8 cellular contexts compared by ENCODE assay signal in the genomic region with DNA sequence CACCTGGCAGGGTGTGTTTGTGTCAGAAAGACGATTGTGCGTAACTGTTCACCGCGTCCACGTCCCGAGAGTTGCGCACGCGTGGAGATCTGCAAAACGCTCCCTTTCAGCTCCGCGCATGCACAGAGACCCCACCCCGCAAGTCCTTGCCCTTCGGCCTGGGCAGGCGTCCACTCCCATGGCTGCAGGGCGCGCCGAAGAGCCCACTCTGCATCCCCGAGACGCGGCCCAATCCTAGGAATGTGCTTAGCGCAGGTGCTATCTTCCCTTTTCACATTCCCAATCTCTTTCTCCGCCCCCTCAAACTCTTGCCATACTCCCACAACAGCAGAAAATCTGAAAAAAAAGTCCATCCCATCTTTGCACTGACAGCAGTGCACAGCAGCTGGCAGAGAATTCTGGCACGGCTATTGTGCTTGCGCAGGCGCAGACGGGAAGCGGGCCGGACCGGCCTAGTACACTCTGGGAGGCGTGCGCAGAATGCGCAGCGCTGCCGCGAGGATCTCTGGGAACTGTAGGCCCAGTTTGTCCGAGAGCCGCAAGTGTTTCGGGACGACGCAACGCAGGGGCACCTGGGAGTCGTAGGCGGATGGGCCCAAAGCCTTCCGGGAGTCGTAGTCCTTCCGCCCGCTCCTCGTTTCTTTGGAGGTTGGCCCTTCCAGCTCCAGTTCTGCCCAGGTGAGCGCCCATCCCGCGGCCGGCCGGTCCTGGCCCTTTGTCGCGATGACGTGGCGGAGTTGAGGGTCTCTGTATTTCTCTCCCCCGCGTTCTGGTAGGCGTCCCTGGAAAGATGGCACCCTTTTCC. TPM values are rescaled to one million over a fixed set of nuclear protein-coding genes. Genes with fewer than 3 reads are reported as not detected.
A peak's percentile ranks its signal among the peaks of the same experiment; 100 is the strongest.
DNase-seq lines count a peak whose midpoint lies in the region; ATAC-seq and TF ChIP-seq lines count a peak whose summit lies in the region.

No MANE protein-coding gene starts in this region.

- intact Hi-C loops in heart left ventricle (cut with DNase I): loop anchor here in 7 of 10 donors (1.0 to 10.0 kb wide), 7 partner anchors 19 to 489 kb away; a partner anchor contains a TSS
- intact Hi-C loops in transverse colon (cut with DNase I; ENCODE audit: low total_unique reads): loop anchor here (10.0 kb wide), 1 partner anchor 489 kb away; a partner anchor contains a TSS

- peak overlapping the region; percentile 10 for H4K12ac ChIP-seq in trophoblast cell (ENCODE audit: low read depth, low read length)

- H3K4me2 ChIP-seq in trophoblast cell (ENCODE audit: low read length): peak overlapping the region; percentile 77

- WGBS in heart left ventricle, 4 donors: 0% methylated on average over 34 to 61 of the region's 61 CpGs
- no CpG with 5 or more reads among the region's 61 CpGs for WGBS in trophoblast cell (ENCODE audit: extremely low coverage, insufficient coverage, insufficient read length)
- 8% methylated on average over 56 of the region's 61 CpGs; no CpG with 5 or more reads in 1 of the 2 donors for WGBS in transverse colon (ENCODE audit: low coverage in 1 of 2), 2 donors

- no peak overlapping the region for H2BK5ac ChIP-seq in trophoblast cell (ENCODE audit: low read depth, low read length, poor library complexity)

- TF ChIP-seq CTCF in GM12875 (IDR thresholded peaks at IDR 0.05; ENCODE audit: borderline replicate concordance, insufficient read depth, low read depth, low read length): no peak
- TF ChIP-seq CTCF in heart left ventricle (IDR thresholded peaks at IDR 0.05): no peak
- no peak for TF ChIP-seq CTCF in transverse colon (IDR thresholded peaks at IDR 0.05)

- peak overlapping the region; percentile 25 for H3K18ac ChIP-seq in trophoblast cell (ENCODE audit: low read length)

- TF ChIP-seq POLR2A in heart left ventricle (IDR thresholded peaks at IDR 0.05) (peak in 1 of 2 donors; percentile 52), transverse colon (IDR thresholded peaks at IDR 0.05) (no peak)

- peaks cover 0 to 19% (median 12%) of the 10 kb centered on the region in 12 donors for H3K4me1 ChIP-seq in heart left ventricle
- H3K4me1 ChIP-seq in trophoblast cell (ENCODE audit: control insufficient read depth in 1 of 2, insufficient read depth in 2 of 2, low read length in 2 of 2): peaks cover 5% of the 10 kb centered on the region in 2 experiments
- H3K4me1 ChIP-seq in transverse colon: peaks cover 7 to 18% (median 12%) of the 10 kb centered on the region in 4 donors

- peaks cover 4% of the 10 kb centered on the region for H3K79me1 ChIP-seq in trophoblast cell (ENCODE audit: low read length)

- peak overlapping the region; percentile 64 for H4K8ac ChIP-seq in trophoblast cell (ENCODE audit: low read depth, low read length)

- peak overlapping the region; percentile 81 for H2AFZ ChIP-seq in trophoblast cell (ENCODE audit: insufficient read depth, low read length, poor library complexity)

- H3K27ac ChIP-seq in heart left ventricle: peak overlapping the region in 10 of 12 donors; percentile 22 to 70 (median 44)
- H3K27ac ChIP-seq in trophoblast cell (ENCODE audit: low read depth, low read length): no peak overlapping the region
- peak overlapping the region; percentile 50 to 82 (median 72) for H3K27ac ChIP-seq in transverse colon

- H2BK12ac ChIP-seq in trophoblast cell (ENCODE audit: low read length): no peak overlapping the region

- TF ChIP-seq EP300 in transverse colon (IDR thresholded peaks at IDR 0.05; ENCODE audit: low read depth): no peak

- peak overlapping the region; percentile 40 for H4K91ac ChIP-seq in trophoblast cell (ENCODE audit: low read depth, low read length)

- no peaks in the 10 kb centered on the region for H3K79me2 ChIP-seq in trophoblast cell (ENCODE audit: control insufficient read depth, insufficient read depth, low read length, poor library complexity)

- peak; percentile 72 for DNase-seq in NCI-H1417 treated with DMSO at 0.1 percent for 48 hours (lab: John Stamatoyannopoulos, UW)
- DNase-seq in T follicular helper cell (ENCODE audit: low read depth): peak; percentile 93
- DNase-seq in amniotic epithelial cell (ENCODE audit: low read depth): peak; percentile 95
- DNase-seq in heart left ventricle: peak; percentile 98 to 99 (median 99)
- peak; percentile 99 to 100 for DNase-seq in trophoblast cell
- peak; percentile 99 for DNase-seq in transverse colon

- H2BK120ac ChIP-seq in trophoblast cell (ENCODE audit: insufficient read depth, low read length, poor library complexity): peak overlapping the region; percentile 1

- H3K9me3 ChIP-seq in heart left ventricle: no peaks in the 10 kb centered on the region
- H3K9me3 ChIP-seq in trophoblast cell (ENCODE audit: insufficient read depth, low read depth, low read length): peaks cover 5% of the 10 kb centered on the region
- no peaks in the 10 kb centered on the region for H3K9me3 ChIP-seq in transverse colon

- peak; percentile 97 for ATAC-seq in HG02763 (IDR thresholded peaks at IDR 0.05; ENCODE audit: unreplicated experiment)
- ATAC-seq in heart left ventricle: peak; percentile 100

- H3K4me3 ChIP-seq in GM12875 (ENCODE audit: low read depth, low read length) (peak overlapping the region; percentile 62), heart left ventricle (peak overlapping the region; percentile 51 to 82 (median 70)), trophoblast cell (ENCODE audit: low read depth, low read length) (peak overlapping the region; percentile 72), transverse colon (peak overlapping the region; percentile 54 to 69 (median 66))

- in situ Hi-C loops in transverse colon (cut with MboI; ENCODE audit: low pct_ligation_motif_present in 1 of 4, low pct_unique_long_range_greater_than_20kb in 1 of 4, low sequenced_read_pairs in 3 of 4): no loop called here

- H3K23ac ChIP-seq in trophoblast cell (ENCODE audit: low read length): no peak overlapping the region

- H3K27me3 ChIP-seq in heart left ventricle (peaks cover 0 to 20% (median under 1%) of the 10 kb centered on the region in 9 donors), trophoblast cell (ENCODE audit: insufficient read depth, low read length) (no peaks in the 10 kb centered on the region), transverse colon (no peaks in the 10 kb centered on the region)

- no peak overlapping the region for H2AK5ac ChIP-seq in trophoblast cell (ENCODE audit: low read length)

- H3K14ac ChIP-seq in trophoblast cell (ENCODE audit: low read length): peak overlapping the region; percentile 9

- H3K9ac ChIP-seq in trophoblast cell (ENCODE audit: low read length): peak overlapping the region; percentile 1

- H3K36me3 ChIP-seq in heart left ventricle (no peaks in the 10 kb centered on the region), trophoblast cell (ENCODE audit: control insufficient read depth in 1 of 2, insufficient read depth in 2 of 2, low read length in 2 of 2) (no peaks in the 10 kb centered on the region), transverse colon (no peaks in the 10 kb centered on the region)

- no peak overlapping the region for H3K4ac ChIP-seq in trophoblast cell (ENCODE audit: low read depth, low read length)

RNA-seq across cellular contexts. Expression of a gene that starts 23.1 kb away (rescaled TPM):
- total RNA-seq in heart left ventricle: 10 to 100 TPM in 3 of 9 donors, 1 to 10 TPM in 6; 2.5 to 13.7 (median 8.7) TPM
- 1 to 10 TPM; 2.9 to 4.8 TPM for polyA plus RNA-seq in heart left ventricle
- 9.4 and 9.7 TPM in 2 replicates for polyA plus RNA-seq in trophoblast cell (2013)
- 10 to 100 TPM in 1 of 4 donors, 1 to 10 TPM in 3; 5.6 to 12.7 (median 6.6) TPM for total RNA-seq in transverse colon

RNA-seq across cellular contexts. Expression of a gene that starts 36.0 kb away (rescaled TPM):
- 1 to 10 TPM in 1 of 9 donors, under 1 TPM in 4, not detected in 4; 0.16 to 1.3 (median 0.24) TPM for total RNA-seq in heart left ventricle
- under 1 TPM in 1 of 2 donors, not detected in 1; 0.15 TPM for polyA plus RNA-seq in heart left ventricle
- polyA plus RNA-seq in trophoblast cell (2013): not detected in 2 replicates
- 1 to 10 TPM in 1 of 4 donors, not detected in 3; 1.1 TPM for total RNA-seq in transverse colon

RNA-seq across cellular contexts. Expression of a gene that starts 52.5 kb away (rescaled TPM):
- total RNA-seq in heart left ventricle (10 to 100 TPM in 1 of 9 donors, 1 to 10 TPM in 4, under 1 TPM in 2, not detected in 2; 0.20 to 17.9 (median 1.3) TPM), transverse colon (1 to 10 TPM in 2 of 4 donors, not detected in 2; 2.2 to 6.0 TPM)
- 1 to 10 TPM in 1 of 2 donors, under 1 TPM in 1; 0.27 to 1.3 TPM for polyA plus RNA-seq in heart left ventricle
- 1.0 TPM in 2 replicates for polyA plus RNA-seq in trophoblast cell (2013)
